In the genomic region with DNA sequence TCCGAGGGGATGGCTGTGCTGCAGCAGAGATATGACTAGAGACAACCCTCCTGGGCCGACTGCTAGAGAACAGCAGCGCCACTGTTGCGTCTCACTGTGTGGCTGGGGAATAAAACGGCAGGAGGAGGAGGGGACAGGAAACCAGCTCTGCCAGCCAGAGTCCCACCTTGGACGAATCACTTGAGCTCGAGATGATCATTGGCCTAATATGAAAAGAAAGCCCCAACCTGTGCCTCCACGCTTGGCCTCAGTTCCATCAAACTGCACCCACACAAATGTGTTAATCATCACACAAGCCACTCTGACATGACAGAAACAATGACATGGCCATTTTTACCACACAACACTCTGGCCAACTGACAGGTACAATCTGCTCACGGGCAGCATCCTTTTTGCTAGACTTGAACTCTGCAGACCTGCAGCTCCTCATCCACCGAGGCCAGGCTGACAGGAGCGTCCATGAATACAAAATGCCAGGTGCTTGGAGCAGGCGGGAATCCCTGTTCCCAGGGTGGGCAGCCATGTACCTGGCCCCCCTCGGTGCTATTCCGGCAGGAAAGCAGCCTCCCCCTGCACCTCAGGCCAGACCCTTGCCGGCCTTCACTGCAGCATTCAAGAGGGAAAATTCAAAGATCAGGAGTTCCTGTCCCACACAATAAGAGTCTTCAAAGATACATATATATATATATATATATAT, we compare ENCODE assay signal across 13 cellular contexts. TPM values are rescaled to one million over a fixed set of nuclear protein-coding genes. Genes with fewer than 3 reads are reported as not detected.
DNase-seq lines count a peak whose midpoint lies in the region; ATAC-seq, FAIRE-seq and TF ChIP-seq lines count a peak whose summit lies in the region.
"Had no signal": no experiment of that assay in that cellular context is flagged by ENCODE, and none has a peak within 500 bp of the region (broad histone marks: within the 10 kb centered on the region; RNA-seq: fewer than 3 reads in every experiment).

No MANE protein-coding gene starts in this region.

- no peak for TF ChIP-seq POLR2A in GM12891 (IDR thresholded peaks at IDR 0.05; ENCODE audit: low read depth, low read length)

- no peak for FAIRE-seq in GM12891 (lab: Jason Lieb, UNC)

- DNase-seq in activated CD4-positive, CD25-positive, alpha-beta regulatory T cell (lab: John Stamatoyannopoulos, UW): no peak
- no peak for DNase-seq in natural killer cell treated with Interleukin-12 subunit alpha and Interleukin-12 subunit beta and Interleukin-15 and Interleukin-18, amount 100 ng/mL, for 72 hours (ENCODE audit: low spot score)
- DNase-seq in GM12891 (ENCODE audit: insufficient read length, low spot score) (no peak), NCI-H510A (lab: John Stamatoyannopoulos, UW) (no peak)
- DNase-seq: foreskin keratinocyte, left cardiac atrium, NCI-H2171 treated with DMSO at 0.1 percent for 48 hours, PC-3, T-helper 17 cell had no signal

- peak; percentile 21 to 72 for ATAC-seq in activated CD4-positive, CD25-positive, alpha-beta regulatory T cell treated with anti-CD3 and anti-CD28 coated beads, Interleukin-2, amount 50 U/mL, for 24 hours
- ATAC-seq in GM19467 (IDR thresholded peaks at IDR 0.05; ENCODE audit: unreplicated experiment) (peak; percentile 70), HG03175 (IDR thresholded peaks at IDR 0.05; ENCODE audit: unreplicated experiment) (peak; percentile 66)
- peak; percentile 11 for ATAC-seq in stimulated activated memory B cell treated with anti-CD40 and anti-IgM and Interleukin-4, amounts not matched to agents 10 μg/mL and 1 μg/mL and 100 μg/mL, for 72 hours
- ATAC-seq in natural killer cell treated with Interleukin-12 subunit alpha and Interleukin-12 subunit beta and Interleukin-15 and Interleukin-18, amount 100 ng/mL, for 72 hours: no peak
- ATAC-seq: foreskin keratinocyte, left cardiac atrium, PC-3, T-helper 17 cell had no signal

- H3K4me1 Mint-ChIP-seq in stimulated activated memory B cell treated with anti-CD40 and anti-IgM and Interleukin-4, amounts not matched to agents 10 μg/mL and 1 μg/mL and 100 μg/mL, for 72 hours: peaks cover 5% of the 10 kb centered on the region
- H3K4me1 Mint-ChIP-seq in natural killer cell treated with Interleukin-12 subunit alpha and Interleukin-12 subunit beta and Interleukin-15 and Interleukin-18, amount 100 ng/mL, for 72 hours (ENCODE audit: low read depth in 2 of 2): peaks cover 0 to 5% of the 10 kb centered on the region in 2 donors
- H3K4me1 Mint-ChIP-seq: T-helper 17 cell had no signal

- no peak overlapping the region for H3K4me3 Mint-ChIP-seq in stimulated activated memory B cell treated with anti-CD40 and anti-IgM and Interleukin-4, amounts not matched to agents 10 μg/mL and 1 μg/mL and 100 μg/mL, for 72 hours
- no peak overlapping the region for H3K4me3 Mint-ChIP-seq in natural killer cell treated with Interleukin-12 subunit alpha and Interleukin-12 subunit beta and Interleukin-15 and Interleukin-18, amount 100 ng/mL, for 72 hours
- H3K4me3 Mint-ChIP-seq: T-helper 17 cell had no signal

- no peak overlapping the region for H3K27ac Mint-ChIP-seq in stimulated activated memory B cell treated with anti-CD40 and anti-IgM and Interleukin-4, amounts not matched to agents 10 μg/mL and 1 μg/mL and 100 μg/mL, for 72 hours
- H3K27ac Mint-ChIP-seq in natural killer cell treated with Interleukin-12 subunit alpha and Interleukin-12 subunit beta and Interleukin-15 and Interleukin-18, amount 100 ng/mL, for 72 hours: no peak overlapping the region
- H3K27ac Mint-ChIP-seq: T-helper 17 cell had no signal

- H3K9me3 Mint-ChIP-seq in stimulated activated memory B cell treated with anti-CD40 and anti-IgM and Interleukin-4, amounts not matched to agents 10 μg/mL and 1 μg/mL and 100 μg/mL, for 72 hours: no peaks in the 10 kb centered on the region
- H3K9me3 Mint-ChIP-seq in natural killer cell treated with Interleukin-12 subunit alpha and Interleukin-12 subunit beta and Interleukin-15 and Interleukin-18, amount 100 ng/mL, for 72 hours: no peaks in the 10 kb centered on the region

- no peaks in the 10 kb centered on the region for H3K36me3 Mint-ChIP-seq in stimulated activated memory B cell treated with anti-CD40 and anti-IgM and Interleukin-4, amounts not matched to agents 10 μg/mL and 1 μg/mL and 100 μg/mL, for 72 hours
- H3K36me3 Mint-ChIP-seq in natural killer cell treated with Interleukin-12 subunit alpha and Interleukin-12 subunit beta and Interleukin-15 and Interleukin-18, amount 100 ng/mL, for 72 hours: no peaks in the 10 kb centered on the region

- peaks cover 88% of the 10 kb centered on the region for H3K27me3 Mint-ChIP-seq in stimulated activated memory B cell treated with anti-CD40 and anti-IgM and Interleukin-4, amounts not matched to agents 10 μg/mL and 1 μg/mL and 100 μg/mL, for 72 hours
- peaks cover 16 to 45% of the 10 kb centered on the region in 2 donors for H3K27me3 Mint-ChIP-seq in natural killer cell treated with Interleukin-12 subunit alpha and Interleukin-12 subunit beta and Interleukin-15 and Interleukin-18, amount 100 ng/mL, for 72 hours

TF ChIP-seq in GM12891, 5 proteins besides CTCF, POLR2A, EP300 and RAD21:
- no peak for TF ChIP-seq POU2F2 (IDR thresholded peaks at IDR 0.05; ENCODE audit: low read depth, low read length)
- no peak for TF ChIP-seq POLR2AphosphoS5 (IDR thresholded peaks at IDR 0.05; ENCODE audit: low read depth, low read length)
TF ChIP-seq in GM12891: peak in this region for 0.

RNA-seq across cellular contexts. Expression of gene PARD6G, which starts 52.3 kb away (rescaled TPM):
- total RNA-seq in natural killer cell treated with Interleukin-12 subunit alpha and Interleukin-12 subunit beta and Interleukin-15 and Interleukin-18, amount 100 ng/mL, for 72 hours: not detected
- polyA plus RNA-seq in GM12891 (2012; ENCODE audit: low read depth, missing spikeins): 2.9 TPM

Comparison
In these comparisons a context has a peak if more than half of its experiments do, and no peak if none do; other contexts are left out.
1. ATAC-seq: peak in activated CD4-positive, CD25-positive, alpha-beta regulatory T cell treated with anti-CD3 and anti-CD28 coated beads, Interleukin-2, amount 50 U/mL, for 24 hours (2 of 2), GM19467 (single experiment), HG03175 (single experiment) and stimulated activated memory B cell treated with anti-CD40 and anti-IgM and Interleukin-4, amounts not matched to agents 10 μg/mL and 1 μg/mL and 100 μg/mL, for 72 hours (single experiment); none in natural killer cell treated with Interleukin-12 subunit alpha and Interleukin-12 subunit beta and Interleukin-15 and Interleukin-18, amount 100 ng/mL, for 72 hours (0 of 2).